ENCODE assay signal across 2 cellular contexts in genomic region chrX:153379971-153380581, GRCh38.
TF ChIP-seq lines count a peak whose summit lies in the region.

No MANE protein-coding gene starts in this region.

TF ChIP-seq in SK-N-SH, 30 proteins besides CTCF, POLR2A, EP300 and RAD21 (continued from another document):
- TF ChIP-seq EZH2phosphoT487 (IDR thresholded peaks at IDR 0.05; ENCODE audit: borderline replicate concordance, low read depth) (no peak), GABPA (IDR thresholded peaks at IDR 0.05; ENCODE audit: low read depth) (no peak), PBX3 (IDR thresholded peaks at IDR 0.05) (no peak), USF1 (IDR thresholded peaks at IDR 0.05; ENCODE audit: borderline replicate concordance, low read depth) (no peak), GATA2 (CRISPR knock-in tag; IDR thresholded peaks at IDR 0.05) (no peak), MEF2A (IDR thresholded peaks at IDR 0.05; ENCODE audit: borderline replicate concordance, low read depth) (no peak)
TF ChIP-seq in SK-N-SH: peak in this region for 0.

TF ChIP-seq in SK-N-SH treated with all-trans-retinoic acid at 6 μM for 48 hours, 23 proteins besides CTCF, POLR2A, EP300 and RAD21 (continued from another document):
- TF ChIP-seq PPARA (CRISPR knock-in tag; IDR thresholded peaks at IDR 0.05; ENCODE audit: borderline replicate concordance) (no peak), ZFP3 (CRISPR knock-in tag; IDR thresholded peaks at IDR 0.05) (no peak), TCF4 (CRISPR knock-in tag; IDR thresholded peaks at IDR 0.05; ENCODE audit: borderline replicate concordance) (no peak), ESRRG (CRISPR knock-in tag; IDR thresholded peaks at IDR 0.05) (no peak), TSHZ2 (CRISPR knock-in tag; IDR thresholded peaks at IDR 0.05) (no peak), POU6F1 (CRISPR knock-in tag; IDR thresholded peaks at IDR 0.05; ENCODE audit: borderline replicate concordance, low read depth) (no peak), ZC3H10 (CRISPR knock-in tag; IDR thresholded peaks at IDR 0.05) (no peak), GLIS3 (CRISPR knock-in tag; IDR thresholded peaks at IDR 0.05) (no peak), RARB (CRISPR knock-in tag; IDR thresholded peaks at IDR 0.05) (no peak), ZNF70 (CRISPR knock-in tag; IDR thresholded peaks at IDR 0.05) (no peak)
TF ChIP-seq in SK-N-SH treated with all-trans-retinoic acid at 6 μM for 48 hours: peak in this region for 0.
